1 cellular context compared by ENCODE assay signal in the genomic region with DNA sequence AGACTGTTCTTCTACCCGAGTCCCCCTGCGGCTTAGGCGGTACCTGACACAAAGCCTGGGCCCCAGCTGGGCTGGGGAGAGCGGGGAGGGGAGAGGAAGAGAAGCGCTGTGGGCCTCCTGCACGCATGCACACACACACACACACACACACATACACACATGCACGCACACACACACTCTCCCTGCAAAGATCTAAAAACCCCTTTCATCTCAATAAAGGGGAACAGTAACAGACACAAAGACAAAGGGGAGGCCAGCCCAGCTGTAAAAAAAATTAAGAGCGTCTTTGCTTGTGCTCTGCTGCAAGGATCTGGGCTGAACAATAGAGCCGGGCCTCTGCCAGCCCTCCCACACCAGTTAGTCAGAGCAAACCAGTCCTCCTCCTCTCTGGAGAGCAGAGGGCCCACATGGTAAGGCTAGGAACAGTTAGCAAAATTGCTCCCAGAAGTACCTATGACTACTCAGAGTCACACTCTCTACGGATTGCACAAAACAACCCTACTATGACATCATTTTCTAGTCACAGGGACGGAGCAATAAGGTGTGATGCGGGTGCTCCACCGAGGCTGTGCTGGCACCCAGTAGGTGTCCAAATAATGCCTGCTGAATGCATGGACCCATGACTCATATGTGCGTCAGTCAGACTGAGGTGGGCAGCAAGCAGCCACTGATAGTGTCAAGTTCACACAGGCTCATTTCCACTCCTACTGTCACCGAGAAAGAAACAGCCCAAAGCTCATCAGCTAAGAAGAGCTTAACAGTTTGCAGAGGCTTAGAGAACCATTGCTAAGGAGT.
TF ChIP-seq lines count a peak whose summit lies in the region.

No MANE protein-coding gene starts in this region.

TF ChIP-seq in GM12878, 131 proteins besides CTCF, POLR2A, EP300 and RAD21 (continues in another document):
- TF ChIP-seq PKNOX1 (IDR thresholded peaks at IDR 0.05) (peak; percentile 50; the same call in 1 of the 2 replicates), ZNF217 (IDR thresholded peaks at IDR 0.05) (no peak), NFXL1 (IDR thresholded peaks at IDR 0.05; ENCODE audit: borderline replicate concordance) (no peak), FOS (IDR thresholded peaks at IDR 0.05; ENCODE audit: borderline replicate concordance, extremely low read depth, insufficient read length) (no peak), ZNF274 (IDR thresholded peaks at IDR 0.05; ENCODE audit: insufficient read depth, insufficient read length) (no peak), ETV6 (conservative IDR thresholded peaks at IDR 0.05 in 1 of 2, IDR thresholded peaks at IDR 0.05 in 1 of 2; ENCODE audit: borderline replicate concordance in 1 of 2, low read depth in 1 of 2) (peak in 1 of 2 experiments; percentile 66; a peak in 1 of 4 replicates), HDAC6 (IDR thresholded peaks at IDR 0.05; ENCODE audit: unreplicated experiment) (no peak), KLF5 (IDR thresholded peaks at IDR 0.05; ENCODE audit: partially characterized antibody) (no peak), EGR1 (IDR thresholded peaks at IDR 0.05; ENCODE audit: borderline replicate concordance in 1 of 2, low read depth in 2 of 2, low read length in 2 of 2) (no peak), CREM (IDR thresholded peaks at IDR 0.05; ENCODE audit: low read depth) (peak; percentile 52; the same call in 1 of the 2 replicates), IKZF2 (IDR thresholded peaks at IDR 0.05) (peak; percentile 74 to 81), TARDBP (IDR thresholded peaks at IDR 0.05; ENCODE audit: borderline replicate concordance) (peak; percentile 57; the same call in 1 of the 2 replicates), MTA2 (IDR thresholded peaks at IDR 0.05; ENCODE audit: low read depth) (peak; percentile 63; the same call in 1 of the 2 replicates), HDGF (IDR thresholded peaks at IDR 0.05) (peak; percentile 83), RAD51 (IDR thresholded peaks at IDR 0.05) (no peak; the same call in 1 of the 2 replicates), NR2F1 (conservative IDR thresholded peaks at IDR 0.05) (no peak), DPF2 (IDR thresholded peaks at IDR 0.05) (0 out of 2 replicates have a peak, but pooled peaks have one; percentile 44), TCF7 (IDR thresholded peaks at IDR 0.05; ENCODE audit: borderline replicate concordance) (peak; percentile 83), ZBTB11 (CRISPR knock-in tag; IDR thresholded peaks at IDR 0.05) (no peak), SMAD1 (IDR thresholded peaks at IDR 0.05; ENCODE audit: low read depth, partially characterized antibody) (peak; percentile 18), PML (IDR thresholded peaks at IDR 0.05; ENCODE audit: low read length) (no peak), SUZ12 (IDR thresholded peaks at IDR 0.05; ENCODE audit: unreplicated experiment) (no peak), TCF12 (IDR thresholded peaks at IDR 0.05; ENCODE audit: low read depth, low read length) (peak; percentile 51; the same call in 1 of the 2 replicates), EED (IDR thresholded peaks at IDR 0.05; ENCODE audit: low read depth) (peak; percentile 55; the same call in 1 of the 2 replicates), RELB (IDR thresholded peaks at IDR 0.05; ENCODE audit: low read depth) (peak; percentile 81), MLLT1 (IDR thresholded peaks at IDR 0.05) (peak; percentile 77), CBFB (IDR thresholded peaks at IDR 0.05; ENCODE audit: low read depth) (no peak), ZNF384 (IDR thresholded peaks at IDR 0.05; ENCODE audit: borderline replicate concordance, low read depth, low read length) (peak; percentile 67; the same call in 1 of the 2 replicates), SMARCA5 (IDR thresholded peaks at IDR 0.05) (0 out of 2 replicates have a peak, but pooled peaks have one; percentile 18), IRF3 (IDR thresholded peaks at IDR 0.05) (no peak), POU2F2 (IDR thresholded peaks at IDR 0.05; ENCODE audit: borderline replicate concordance, low read depth, low read length) (peak; percentile 33; the same call in 1 of the 3 replicates), SIN3A (IDR thresholded peaks at IDR 0.05; ENCODE audit: low read depth, low read length) (no peak), TAF1 (IDR thresholded peaks at IDR 0.05; ENCODE audit: borderline replicate concordance, low read depth, low read length) (no peak), SMC3 (IDR thresholded peaks at IDR 0.05; ENCODE audit: borderline replicate concordance, low read length) (no peak), MXI1 (IDR thresholded peaks at IDR 0.05; ENCODE audit: low read depth, low read length) (no peak), RELA (IDR thresholded peaks at IDR 0.05; ENCODE audit: borderline replicate concordance, partially characterized antibody) (peak; percentile 15), MEF2A (IDR thresholded peaks at IDR 0.05; ENCODE audit: insufficient read depth, low read depth, low read length) (no peak), BRCA1 (IDR thresholded peaks at IDR 0.05; ENCODE audit: low read depth, low read length) (no peak), MEF2B (IDR thresholded peaks at IDR 0.05; ENCODE audit: partially characterized antibody, poor library complexity, severe bottlenecking) (peak; percentile 52), TCF3 (IDR thresholded peaks at IDR 0.05; ENCODE audit: borderline replicate concordance, insufficient read depth, low read depth, low read length) (0 out of 2 replicates have a peak, but pooled peaks have one; percentile 20), SPI1 (IDR thresholded peaks at IDR 0.05; ENCODE audit: borderline replicate concordance, insufficient read depth, low read depth, low read length) (peak; percentile 42; the same call in 1 of the 2 replicates), CREB1 (IDR thresholded peaks at IDR 0.05; ENCODE audit: low read depth) (peak; percentile 78), KAT2A (conservative IDR thresholded peaks at IDR 0.05; ENCODE audit: control insufficient read depth, low read depth, low read length) (no peak), SREBF1 (IDR thresholded peaks at IDR 0.05; ENCODE audit: low read length) (no peak), BACH1 (IDR thresholded peaks at IDR 0.05; ENCODE audit: borderline replicate concordance) (no peak), GABPA (IDR thresholded peaks at IDR 0.05; ENCODE audit: low read depth) (peak; percentile 57; the same call in 1 of the 2 replicates)
- TF ChIP-seq, protein P1, sequence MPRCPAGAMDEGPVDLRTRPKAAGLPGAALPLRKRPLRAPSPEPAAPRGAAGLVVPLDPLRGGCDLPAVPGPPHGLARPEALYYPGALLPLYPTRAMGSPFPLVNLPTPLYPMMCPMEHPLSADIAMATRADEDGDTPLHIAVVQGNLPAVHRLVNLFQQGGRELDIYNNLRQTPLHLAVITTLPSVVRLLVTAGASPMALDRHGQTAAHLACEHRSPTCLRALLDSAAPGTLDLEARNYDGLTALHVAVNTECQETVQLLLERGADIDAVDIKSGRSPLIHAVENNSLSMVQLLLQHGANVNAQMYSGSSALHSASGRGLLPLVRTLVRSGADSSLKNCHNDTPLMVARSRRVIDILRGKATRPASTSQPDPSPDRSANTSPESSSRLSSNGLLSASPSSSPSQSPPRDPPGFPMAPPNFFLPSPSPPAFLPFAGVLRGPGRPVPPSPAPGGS (IDR thresholded peaks at IDR 0.05; ENCODE audit: borderline replicate concordance, insufficient read depth, low read depth, low read length, poor library complexity, severe bottlenecking) = peak; percentile 16
- TF ChIP-seq, protein P2, sequence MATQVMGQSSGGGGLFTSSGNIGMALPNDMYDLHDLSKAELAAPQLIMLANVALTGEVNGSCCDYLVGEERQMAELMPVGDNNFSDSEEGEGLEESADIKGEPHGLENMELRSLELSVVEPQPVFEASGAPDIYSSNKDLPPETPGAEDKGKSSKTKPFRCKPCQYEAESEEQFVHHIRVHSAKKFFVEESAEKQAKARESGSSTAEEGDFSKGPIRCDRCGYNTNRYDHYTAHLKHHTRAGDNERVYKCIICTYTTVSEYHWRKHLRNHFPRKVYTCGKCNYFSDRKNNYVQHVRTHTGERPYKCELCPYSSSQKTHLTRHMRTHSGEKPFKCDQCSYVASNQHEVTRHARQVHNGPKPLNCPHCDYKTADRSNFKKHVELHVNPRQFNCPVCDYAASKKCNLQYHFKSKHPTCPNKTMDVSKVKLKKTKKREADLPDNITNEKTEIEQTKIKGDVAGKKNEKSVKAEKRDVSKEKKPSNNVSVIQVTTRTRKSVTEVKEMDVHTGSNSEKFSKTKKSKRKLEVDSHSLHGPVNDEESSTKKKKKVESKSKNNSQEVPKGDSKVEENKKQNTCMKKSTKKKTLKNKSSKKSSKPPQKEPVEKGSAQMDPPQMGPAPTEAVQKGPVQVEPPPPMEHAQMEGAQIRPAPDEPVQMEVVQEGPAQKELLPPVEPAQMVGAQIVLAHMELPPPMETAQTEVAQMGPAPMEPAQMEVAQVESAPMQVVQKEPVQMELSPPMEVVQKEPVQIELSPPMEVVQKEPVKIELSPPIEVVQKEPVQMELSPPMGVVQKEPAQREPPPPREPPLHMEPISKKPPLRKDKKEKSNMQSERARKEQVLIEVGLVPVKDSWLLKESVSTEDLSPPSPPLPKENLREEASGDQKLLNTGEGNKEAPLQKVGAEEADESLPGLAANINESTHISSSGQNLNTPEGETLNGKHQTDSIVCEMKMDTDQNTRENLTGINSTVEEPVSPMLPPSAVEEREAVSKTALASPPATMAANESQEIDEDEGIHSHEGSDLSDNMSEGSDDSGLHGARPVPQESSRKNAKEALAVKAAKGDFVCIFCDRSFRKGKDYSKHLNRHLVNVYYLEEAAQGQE (IDR thresholded peaks at IDR 0.05; ENCODE audit: low read depth, low read length) = no peak
- TF ChIP-seq, protein P3, sequence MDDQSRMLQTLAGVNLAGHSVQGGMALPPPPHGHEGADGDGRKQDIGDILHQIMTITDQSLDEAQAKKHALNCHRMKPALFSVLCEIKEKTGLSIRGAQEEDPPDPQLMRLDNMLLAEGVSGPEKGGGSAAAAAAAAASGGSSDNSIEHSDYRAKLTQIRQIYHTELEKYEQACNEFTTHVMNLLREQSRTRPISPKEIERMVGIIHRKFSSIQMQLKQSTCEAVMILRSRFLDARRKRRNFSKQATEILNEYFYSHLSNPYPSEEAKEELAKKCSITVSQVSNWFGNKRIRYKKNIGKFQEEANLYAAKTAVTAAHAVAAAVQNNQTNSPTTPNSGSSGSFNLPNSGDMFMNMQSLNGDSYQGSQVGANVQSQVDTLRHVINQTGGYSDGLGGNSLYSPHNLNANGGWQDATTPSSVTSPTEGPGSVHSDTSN (IDR thresholded peaks at IDR 0.05; ENCODE audit: insufficient replicate concordance, low read depth, low read length) = peak; percentile 23
